ENCODE assay signal across 9 cellular contexts in genomic region chr18:10455726-10456453, GRCh38. TPM values are rescaled to one million over a fixed set of nuclear protein-coding genes. Genes with fewer than 3 reads are reported as not detected.
DNase-seq lines count a peak whose midpoint lies in the region; ATAC-seq and TF ChIP-seq lines count a peak whose summit lies in the region.
"Had no signal": no experiment of that assay in that cellular context is flagged by ENCODE, and none has a peak within 500 bp of the region (broad histone marks: within the 10 kb centered on the region; RNA-seq: fewer than 3 reads in every experiment).

No MANE protein-coding gene starts in this region.

- no peak for ATAC-seq in stimulated activated memory B cell treated with anti-CD40 and anti-IgM and Interleukin-4, amounts not matched to agents 10 μg/mL and 1 μg/mL and 100 μg/mL, for 72 hours
- no peak for ATAC-seq in HG02759 (IDR thresholded peaks at IDR 0.05; ENCODE audit: unreplicated experiment)

- no peaks in the 10 kb centered on the region for H3K36me3 Mint-ChIP-seq in activated T-helper 2 cell treated with anti-CD3 and anti-CD28 coated beads, Interferon-gamma antibody, Interleukin-2, Interleukin-4, amounts not matched to agents 10 μg/mL and 5 μg/mL and 100 μg/mL, durations not matched to agents 14 hours and 24 hours and 36 hours (ENCODE audit: low read depth)
- H3K36me3 Mint-ChIP-seq in stimulated activated memory B cell treated with anti-CD40 and anti-IgM and Interleukin-4, amounts not matched to agents 10 μg/mL and 1 μg/mL and 100 μg/mL, for 72 hours: no peaks in the 10 kb centered on the region

- H3K27ac ChIP-seq in RWPE1: no peak overlapping the region
- H3K27ac ChIP-seq: epithelial cell of prostate had no signal

- H3K27me3 Mint-ChIP-seq in activated T-helper 2 cell treated with anti-CD3 and anti-CD28 coated beads, Interferon-gamma antibody, Interleukin-2, Interleukin-4, amounts not matched to agents 10 μg/mL and 5 μg/mL and 100 μg/mL, durations not matched to agents 14 hours and 24 hours and 36 hours (ENCODE audit: low read depth): peaks cover 64% of the 10 kb centered on the region
- peaks cover 50% of the 10 kb centered on the region for H3K27me3 Mint-ChIP-seq in stimulated activated memory B cell treated with anti-CD40 and anti-IgM and Interleukin-4, amounts not matched to agents 10 μg/mL and 1 μg/mL and 100 μg/mL, for 72 hours

- H3K4me3 Mint-ChIP-seq in activated T-helper 2 cell treated with anti-CD3 and anti-CD28 coated beads, Interferon-gamma antibody, Interleukin-2, Interleukin-4, amounts not matched to agents 10 μg/mL and 5 μg/mL and 100 μg/mL, durations not matched to agents 14 hours and 24 hours and 36 hours (ENCODE audit: low read depth): peak overlapping the region; percentile 42
- peak overlapping the region; percentile 44 for H3K4me3 Mint-ChIP-seq in stimulated activated memory B cell treated with anti-CD40 and anti-IgM and Interleukin-4, amounts not matched to agents 10 μg/mL and 1 μg/mL and 100 μg/mL, for 72 hours

- H3K4me1 Mint-ChIP-seq in activated T-helper 2 cell treated with anti-CD3 and anti-CD28 coated beads, Interferon-gamma antibody, Interleukin-2, Interleukin-4, amounts not matched to agents 10 μg/mL and 5 μg/mL and 100 μg/mL, durations not matched to agents 14 hours and 24 hours and 36 hours (ENCODE audit: low read depth): peaks cover 2% of the 10 kb centered on the region
- peaks cover 16% of the 10 kb centered on the region for H3K4me1 Mint-ChIP-seq in stimulated activated memory B cell treated with anti-CD40 and anti-IgM and Interleukin-4, amounts not matched to agents 10 μg/mL and 1 μg/mL and 100 μg/mL, for 72 hours

- TF ChIP-seq CTCF in HFF-Myc (IDR thresholded peaks at IDR 0.05; ENCODE audit: low read depth, low read length, missing control alignments) (no peak), RWPE1 (conservative IDR thresholded peaks at IDR 0.05; ENCODE audit: low read depth) (no peak)

- CTCF ChIA-PET in RWPE1 (lab: Yijun Ruan, JAX): interaction anchor here (0.7 kb wide), 1 partner anchor 372 kb away, joined by 5 read pairs; no protein-coding TSS in a partner anchor

- intact Hi-C loops in activated T-helper 2 cell treated with anti-CD3 and anti-CD28 coated beads, Interferon-gamma antibody, Interleukin-2, Interleukin-4, amounts not matched to agents 10 μg/mL and 5 μg/mL and 100 μg/mL, durations not matched to agents 14 hours and 24 hours and 36 hours (cut with micrococcal nuclease): no loop called here

- DNase-seq in HFF-Myc (ENCODE audit: extremely low read depth, low read depth) (no peak), iPS-NIHi11 (ENCODE audit: low spot score) (peak; percentile 37), RWPE1 (ENCODE audit: low spot score) (no peak)
- no peak for DNase-seq in activated T-helper 2 cell treated with anti-CD3 and anti-CD28 coated beads, Interferon-gamma antibody, Interleukin-2, Interleukin-4, amounts not matched to agents 10 μg/mL and 5 μg/mL and 100 μg/mL, durations not matched to agents 14 hours and 24 hours and 36 hours (ENCODE audit: low spot score)
- DNase-seq in central memory CD4-positive, alpha-beta T cell: no peak
- DNase-seq in stimulated activated CD4-positive, alpha-beta T cell treated with anti-CD3 and anti-CD28 coated beads, Interleukin-12 subunit alpha, Interleukin-12 subunit beta, amount 100 ng/mL, for 4 hours: no peak

- H3K27ac Mint-ChIP-seq in activated T-helper 2 cell treated with anti-CD3 and anti-CD28 coated beads, Interferon-gamma antibody, Interleukin-2, Interleukin-4, amounts not matched to agents 10 μg/mL and 5 μg/mL and 100 μg/mL, durations not matched to agents 14 hours and 24 hours and 36 hours: no peak overlapping the region
- no peak overlapping the region for H3K27ac Mint-ChIP-seq in stimulated activated memory B cell treated with anti-CD40 and anti-IgM and Interleukin-4, amounts not matched to agents 10 μg/mL and 1 μg/mL and 100 μg/mL, for 72 hours

- POLR2A ChIA-PET in RWPE1 (lab: Yijun Ruan, JAX; ENCODE audit: low non-redundant PET): no interaction called here

- H3K9me3 Mint-ChIP-seq in activated T-helper 2 cell treated with anti-CD3 and anti-CD28 coated beads, Interferon-gamma antibody, Interleukin-2, Interleukin-4, amounts not matched to agents 10 μg/mL and 5 μg/mL and 100 μg/mL, durations not matched to agents 14 hours and 24 hours and 36 hours: no peaks in the 10 kb centered on the region
- H3K9me3 Mint-ChIP-seq in stimulated activated memory B cell treated with anti-CD40 and anti-IgM and Interleukin-4, amounts not matched to agents 10 μg/mL and 1 μg/mL and 100 μg/mL, for 72 hours: no peaks in the 10 kb centered on the region

- peak overlapping the region; percentile 72 for H3K4me3 ChIP-seq in HFF-Myc (replicated peaks; ENCODE audit: low read depth, low read length)

RNA-seq across cellular contexts. Expression of gene APCDD1, which starts 1.5 kb away (rescaled TPM):
- total RNA-seq in activated T-helper 2 cell treated with anti-CD3 and anti-CD28 coated beads, Interferon-gamma antibody, Interleukin-2, Interleukin-4, amounts not matched to agents 10 μg/mL and 5 μg/mL and 100 μg/mL, durations not matched to agents 14 hours and 24 hours and 36 hours: not detected in 2 replicates
